9 cellular contexts compared by ENCODE assay signal in genomic region chr12:19739195-19739776, GRCh38.
DNase-seq lines count a peak whose midpoint lies in the region; ATAC-seq, FAIRE-seq and TF ChIP-seq lines count a peak whose summit lies in the region.
"Had no signal": no experiment of that assay in that cellular context is flagged by ENCODE, and none has a peak within 500 bp of the region (broad histone marks: within the 10 kb centered on the region; RNA-seq: fewer than 3 reads in every experiment).

No MANE protein-coding gene starts in this region.

- H3K4me3 Mint-ChIP-seq in CD14-positive monocyte: no peak overlapping the region
- no peak overlapping the region for H3K4me3 Mint-ChIP-seq in activated naive CD8-positive, alpha-beta T cell treated with anti-CD3 and anti-CD28 coated beads for 36 hours

- intact Hi-C loops in CD14-positive monocyte (cut with micrococcal nuclease): loop anchor here in 1 of 2 donors (10.0 kb wide), 1 partner anchor 1436 kb away; no protein-coding TSS in a partner anchor
- intact Hi-C loops in heart right ventricle (cut with DNase I): loop anchor here in 3 of 10 donors (5.0 kb wide), 2 partner anchors 227 to 1058 kb away; no protein-coding TSS in a partner anchor

- DNase-seq in CD14-positive monocyte (ENCODE audit: low spot score) (no peak), GM13977 (ENCODE audit: low spot score) (peak; percentile 62), NCI-H2029 (lab: John Stamatoyannopoulos, UW) (peak; percentile 17), heart right ventricle (peak in 1 of 2 donors; percentile 61), small intestine (peak; percentile 66), mesenteric fat pad (ENCODE audit: low spot score) (no peak), ureter (ENCODE audit: low spot score) (no peak)
- DNase-seq in activated naive CD8-positive, alpha-beta T cell treated with anti-CD3 and anti-CD28 coated beads for 36 hours: peak; percentile 3

- H3K4me3 ChIP-seq in heart right ventricle (no peak overlapping the region), small intestine (ENCODE audit: low read depth in 1 of 2, low read length in 2 of 2) (no peak overlapping the region)
- H3K4me3 ChIP-seq: SJSA1 had no signal

- no peak overlapping the region for H3K27ac Mint-ChIP-seq in CD14-positive monocyte
- no peak overlapping the region for H3K27ac Mint-ChIP-seq in activated naive CD8-positive, alpha-beta T cell treated with anti-CD3 and anti-CD28 coated beads for 36 hours

- peaks cover 0 to 1% (median 0%) of the 10 kb centered on the region in 3 donors for H3K27me3 Mint-ChIP-seq in CD14-positive monocyte (ENCODE audit: low read depth in 3 of 3)
- no peaks in the 10 kb centered on the region for H3K27me3 Mint-ChIP-seq in activated naive CD8-positive, alpha-beta T cell treated with anti-CD3 and anti-CD28 coated beads for 36 hours

- ATAC-seq in heart right ventricle: peak in 4 of 8 donors; percentile 52 to 73 (median 62)

- H3K9me3 Mint-ChIP-seq in CD14-positive monocyte: peaks cover 4 to 6% (median 6%) of the 10 kb centered on the region in 7 donors
- H3K9me3 Mint-ChIP-seq in activated naive CD8-positive, alpha-beta T cell treated with anti-CD3 and anti-CD28 coated beads for 36 hours: no peaks in the 10 kb centered on the region

- no peaks in the 10 kb centered on the region for H3K36me3 Mint-ChIP-seq in CD14-positive monocyte
- no peaks in the 10 kb centered on the region for H3K36me3 Mint-ChIP-seq in activated naive CD8-positive, alpha-beta T cell treated with anti-CD3 and anti-CD28 coated beads for 36 hours

- H3K36me3 ChIP-seq in heart right ventricle (no peaks in the 10 kb centered on the region), small intestine (ENCODE audit: control insufficient read depth in 2 of 2, insufficient read depth in 2 of 2, low read length in 2 of 2) (no peaks in the 10 kb centered on the region)
- H3K36me3 ChIP-seq: SJSA1 had no signal

- 53 to 61% methylated on average over 3 of the region's 3 CpGs for WGBS in heart right ventricle, 2 donors
- 52 to 61% (median 55%) methylated on average over 3 of the region's 3 CpGs for WGBS in small intestine, 3 donors

- in situ Hi-C loops in GM13977 (cut with MboI; ENCODE audit: low pct_unique_long_range_greater_than_20kb, low sequenced_read_pairs, unreplicated experiment): no loop called here

- H3K4me1 ChIP-seq in heart right ventricle: peaks cover 0 to 36% (median 15%) of the 10 kb centered on the region in 9 donors
- no peaks in the 10 kb centered on the region for H3K4me1 ChIP-seq in small intestine (ENCODE audit: control insufficient read depth in 2 of 2, insufficient read depth in 1 of 2, low read depth in 1 of 2, low read length in 1 of 2)

- H3K4me1 Mint-ChIP-seq in CD14-positive monocyte: peaks cover 4% of the 10 kb centered on the region
- no peaks in the 10 kb centered on the region for H3K4me1 Mint-ChIP-seq in activated naive CD8-positive, alpha-beta T cell treated with anti-CD3 and anti-CD28 coated beads for 36 hours

- peaks cover 0 to 6% (median 0%) of the 10 kb centered on the region in 11 donors for H3K9me3 ChIP-seq in heart right ventricle
- no peaks in the 10 kb centered on the region for H3K9me3 ChIP-seq in small intestine (ENCODE audit: control insufficient read depth, low read depth)
- H3K9me3 ChIP-seq: SJSA1 had no signal

- peak; percentile 79 for TF ChIP-seq CTCF in CD14-positive monocyte (IDR thresholded peaks at IDR 0.05)
- TF ChIP-seq CTCF in GM13977 (IDR thresholded peaks at IDR 0.05; ENCODE audit: extremely low read depth, insufficient read depth, missing control alignments): peak; percentile 50
- peak; percentile 45 to 80 (median 72) for TF ChIP-seq CTCF in heart right ventricle (IDR thresholded peaks at IDR 0.05)

- H3K27me3 ChIP-seq in heart right ventricle (no peaks in the 10 kb centered on the region), small intestine (ENCODE audit: control insufficient read depth in 2 of 2, insufficient read depth in 2 of 2, low read length in 2 of 2) (no peaks in the 10 kb centered on the region)
- H3K27me3 ChIP-seq: SJSA1 had no signal

- H3K27ac ChIP-seq in heart right ventricle (no peak overlapping the region), small intestine (ENCODE audit: low read depth in 1 of 2, low read length in 1 of 2) (no peak overlapping the region)
- H3K27ac ChIP-seq: SJSA1 had no signal

- peak; percentile 5 for FAIRE-seq in small intestine (lab: Jason Lieb, UNC)

Comparison
In these comparisons a context has a peak if more than half of its experiments do, and no peak if none do; other contexts are left out.
1. DNase-seq: peak in GM13977 (single experiment), NCI-H2029 (single experiment), activated naive CD8-positive, alpha-beta T cell treated with anti-CD3 and anti-CD28 coated beads for 36 hours (single experiment) and small intestine (single experiment); none in CD14-positive monocyte (single experiment), mesenteric fat pad (single experiment) and ureter (single experiment).
2. Peak in every context shown above with its lines, with median percentiles within 50 percentile points of each other: CTCF ChIP-seq.